ENCODE assay signal across 15 cellular contexts in the genomic region with DNA sequence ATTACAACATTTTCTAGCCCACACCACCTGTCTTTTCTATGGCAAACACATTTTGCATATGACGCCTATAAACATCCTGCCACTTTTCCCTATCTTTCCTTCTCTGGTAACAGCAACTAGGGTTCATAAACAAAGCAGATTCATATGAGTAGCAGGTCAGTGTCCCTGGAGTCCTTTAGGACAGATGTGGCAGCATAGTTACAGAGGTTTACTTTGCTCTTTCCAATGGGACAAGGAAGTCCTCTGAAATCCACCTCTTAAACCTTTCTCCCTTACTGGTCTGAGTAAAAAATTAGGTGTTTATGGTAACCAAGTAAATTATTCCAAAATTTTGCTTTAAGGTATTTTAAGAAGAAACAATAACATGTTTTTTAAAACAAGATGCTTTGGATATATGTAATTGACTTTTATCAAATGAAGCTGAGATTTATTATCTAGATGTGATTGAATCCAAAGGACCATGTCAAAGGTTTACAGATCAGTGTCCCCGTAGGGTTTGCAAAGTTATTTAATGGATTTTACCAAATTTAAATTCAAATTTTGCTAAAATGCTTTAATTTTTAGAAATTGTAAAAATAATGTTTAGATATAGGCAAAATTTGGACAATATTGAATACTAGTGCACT.
DNase-seq lines count a peak whose midpoint lies in the region; ATAC-seq and TF ChIP-seq lines count a peak whose summit lies in the region.
"Had no signal": no experiment of that assay in that cellular context is flagged by ENCODE, and none has a peak within 500 bp of the region (broad histone marks: within the 10 kb centered on the region; RNA-seq: fewer than 3 reads in every experiment).

No MANE protein-coding gene starts in this region.

- no peak overlapping the region for H3K4me3 Mint-ChIP-seq in activated naive CD4-positive, alpha-beta T cell treated with anti-CD3 and anti-CD28 coated beads, Interleukin-2, amount 50 U/mL, for 24 hours
- H3K4me3 Mint-ChIP-seq: CD4-positive, alpha-beta T cell; H9 had no signal

- no peak for DNase-seq in activated naive CD4-positive, alpha-beta T cell (lab: John Stamatoyannopoulos, UW)
- DNase-seq in heart right ventricle (no peak), medulla oblongata (ENCODE audit: extremely low spot score) (no peak)
- DNase-seq: 8988T; ACHN; C1 segment of cervical spinal cord; Calu3; CD4-positive, alpha-beta T cell; DMS 273 treated with DMSO at 0.1 percent for 48 hours; GM23248; H9 had no signal

- H3K9ac ChIP-seq in subcutaneous abdominal adipose tissue (ENCODE audit: low read length in 5 of 5) = peak overlapping the region in 1 of 5 donors; percentile 5
- H3K9ac ChIP-seq: GM23248 had no signal

- no peaks in the 10 kb centered on the region for H3K9me3 Mint-ChIP-seq in activated naive CD4-positive, alpha-beta T cell treated with anti-CD3 and anti-CD28 coated beads, Interleukin-2, amount 50 U/mL, for 24 hours
- H3K9me3 Mint-ChIP-seq: CD4-positive, alpha-beta T cell; H9 had no signal

- H3K9me3 ChIP-seq in heart right ventricle (no peaks in the 10 kb centered on the region), subcutaneous abdominal adipose tissue (ENCODE audit: control insufficient read depth in 5 of 5, low read length in 5 of 5) (no peaks in the 10 kb centered on the region)

- H3K36me3 ChIP-seq in heart right ventricle (peaks cover 0 to 23% (median 0%) of the 10 kb centered on the region in 9 donors), subcutaneous abdominal adipose tissue (ENCODE audit: control insufficient read depth in 5 of 5, insufficient read depth in 5 of 5, low read length in 5 of 5) (peaks cover 0 to 6% (median 0%) of the 10 kb centered on the region in 5 donors)

- H3K27ac Mint-ChIP-seq in activated naive CD4-positive, alpha-beta T cell treated with anti-CD3 and anti-CD28 coated beads, Interleukin-2, amount 50 U/mL, for 24 hours = peak overlapping the region; percentile 39
- H3K27ac Mint-ChIP-seq: CD4-positive, alpha-beta T cell; H9 had no signal

- intact Hi-C loops in heart right ventricle (cut with DNase I) = loop anchor here in 3 of 10 donors (10.0 kb wide), 2 partner anchors 165 to 415 kb away; partner anchors contain the start of gene PPP1R12A (in 2 of the 3)

- TF ChIP-seq CTCF in heart right ventricle (IDR thresholded peaks at IDR 0.05) = no peak

- H3K4me3 ChIP-seq in heart right ventricle = no peak overlapping the region
- no peak overlapping the region for H3K4me3 ChIP-seq in subcutaneous abdominal adipose tissue (ENCODE audit: low read depth in 1 of 5, low read length in 5 of 5)
- H3K4me3 ChIP-seq: GM23248 had no signal

- H3K4me1 ChIP-seq in heart right ventricle (peaks cover 0 to 24% (median 6%) of the 10 kb centered on the region in 9 donors), subcutaneous abdominal adipose tissue (ENCODE audit: control insufficient read depth in 5 of 5, insufficient read depth in 5 of 5, low read length in 5 of 5) (peaks cover 0 to 20% (median 9%) of the 10 kb centered on the region in 5 donors)

- no peaks in the 10 kb centered on the region for H3K27me3 Mint-ChIP-seq in activated naive CD4-positive, alpha-beta T cell treated with anti-CD3 and anti-CD28 coated beads, Interleukin-2, amount 50 U/mL, for 24 hours
- H3K27me3 Mint-ChIP-seq: CD4-positive, alpha-beta T cell had no signal

- H3K27me3 ChIP-seq in heart right ventricle (no peaks in the 10 kb centered on the region), subcutaneous abdominal adipose tissue (ENCODE audit: control insufficient read depth in 5 of 5, insufficient read depth in 4 of 5, low read length in 5 of 5) (no peaks in the 10 kb centered on the region)

- H3K36me3 Mint-ChIP-seq in activated naive CD4-positive, alpha-beta T cell treated with anti-CD3 and anti-CD28 coated beads, Interleukin-2, amount 50 U/mL, for 24 hours = peaks cover 3% of the 10 kb centered on the region

- H3K4me1 Mint-ChIP-seq in activated naive CD4-positive, alpha-beta T cell treated with anti-CD3 and anti-CD28 coated beads, Interleukin-2, amount 50 U/mL, for 24 hours = no peaks in the 10 kb centered on the region

- WGBS in heart right ventricle, 2 donors = 78 to 80% methylated on average over 2 of the region's 2 CpGs

- H3K27ac ChIP-seq in heart right ventricle = peak overlapping the region in 7 of 10 donors; percentile 3 to 76 (median 51)
- peak overlapping the region; percentile 58 for H3K27ac ChIP-seq in subcutaneous abdominal adipose tissue (ENCODE audit: low read depth, low read length)
- H3K27ac ChIP-seq: GM23248 had no signal

- ATAC-seq in heart right ventricle (peak in 5 of 8 donors; percentile 44 to 72 (median 51)), HG02798 (IDR thresholded peaks at IDR 0.05; ENCODE audit: poor library complexity, unreplicated experiment) (no peak)

TF ChIP-seq in PFSK-1, 5 proteins besides CTCF, POLR2A, EP300 and RAD21:
- TF ChIP-seq TAF1 (IDR thresholded peaks at IDR 0.05; ENCODE audit: borderline replicate concordance, insufficient read depth, low read length) = no peak
- TF ChIP-seq POLR2AphosphoS5 (IDR thresholded peaks at IDR 0.05; ENCODE audit: low read depth, low read length) = peak; percentile 28; the same call in 1 of the 2 replicates
